Comparison of ENCODE assay signal across 23 cellular contexts in the genomic region with DNA sequence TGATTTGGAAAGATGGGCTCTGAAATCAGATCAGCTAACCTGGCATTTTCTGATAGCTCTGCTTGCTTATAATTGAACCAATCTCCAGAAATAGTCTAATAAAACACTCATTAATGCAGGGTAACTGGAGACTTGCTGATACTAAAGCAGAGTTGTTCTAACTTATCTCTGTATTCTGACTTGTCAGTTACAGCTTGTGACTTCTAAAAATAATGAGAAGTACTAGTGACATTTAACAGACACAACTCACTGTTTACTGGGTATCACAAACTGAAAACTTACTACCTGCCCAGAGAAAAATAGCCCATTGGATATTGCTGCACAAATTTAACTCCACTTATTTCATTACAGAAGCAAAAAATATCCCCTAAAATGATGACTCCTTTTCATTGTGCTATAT. TPM values are rescaled to one million over a fixed set of nuclear protein-coding genes. Genes with fewer than 3 reads are reported as not detected.
DNase-seq lines count a peak whose midpoint lies in the region; ATAC-seq and TF ChIP-seq lines count a peak whose summit lies in the region.
"Had no signal": no experiment of that assay in that cellular context is flagged by ENCODE, and none has a peak within 500 bp of the region (broad histone marks: within the 10 kb centered on the region; RNA-seq: fewer than 3 reads in every experiment).

No MANE protein-coding gene starts in this region.

- TF ChIP-seq POLR2A in gastrocnemius medialis (IDR thresholded peaks at IDR 0.05), result no peak

- intact Hi-C loops in left ventricle myocardium inferior (cut with micrococcal nuclease) (no loop called here), gastrocnemius medialis (cut with DNase I; ENCODE audit: low total_unique reads) (no loop called here)

- no peak for ATAC-seq in central memory CD8-positive, alpha-beta T cell (replicated peaks; ENCODE audit: extremely low read depth, poor library complexity, severe bottlenecking)
- ATAC-seq in gastrocnemius medialis, result peak in 1 of 2 donors; percentile 79
- ATAC-seq: Panc1, SK-N-SH treated with all-trans-retinoic acid at 6 μM for 48 hours had no signal

- no peaks in the 10 kb centered on the region for H3K4me1 Mint-ChIP-seq in activated naive CD4-positive, alpha-beta T cell treated with anti-CD3 and anti-CD28 coated beads, Interleukin-2, amount 50 U/mL, for 24 hours
- H3K4me1 Mint-ChIP-seq in central memory CD8-positive, alpha-beta T cell, result no peaks in the 10 kb centered on the region

- TF ChIP-seq CTCF in left ventricle myocardium inferior (IDR thresholded peaks at IDR 0.05; ENCODE audit: borderline replicate concordance) (no peak), gastrocnemius medialis (IDR thresholded peaks at IDR 0.05 in 4 of 5, conservative IDR thresholded peaks at IDR 0.05 in 1 of 5) (no peak)

- DNase-seq in activated naive CD4-positive, alpha-beta T cell treated with anti-CD3 and anti-CD28 coated beads, Interleukin-2, amount 50 U/mL, for 16 hours, result no peak
- DNase-seq in central memory CD8-positive, alpha-beta T cell (ENCODE audit: low spot score in 2 of 2), result no peak
- DNase-seq in left ventricle myocardium inferior (no peak), gastrocnemius medialis (no peak), SHP77 treated with DMSO at 0.1 percent for 48 hours (lab: John Stamatoyannopoulos, UW) (no peak), NK-92 (lab: John Stamatoyannopoulos, UW; ENCODE audit: unreplicated experiment) (no peak)
- DNase-seq in stimulated activated CD4-positive, alpha-beta T cell treated with anti-CD3 and anti-CD28 coated beads, Interleukin-15, amount 100 ng/mL, for 24 hours, result no peak
- DNase-seq: CD4-positive, alpha-beta T cell; DMS53; GOT3; HFFc6; IMR-90; KG1; MG63; NCI-H2029 treated with DMSO at 0.1 percent for 48 hours; NCI-H226; NCI-H510A had no signal

- H3K4me3 Mint-ChIP-seq in activated naive CD4-positive, alpha-beta T cell treated with anti-CD3 and anti-CD28 coated beads, Interleukin-2, amount 50 U/mL, for 24 hours, result no peak overlapping the region
- H3K4me3 Mint-ChIP-seq in central memory CD8-positive, alpha-beta T cell, result no peak overlapping the region
- H3K4me3 Mint-ChIP-seq: CD4-positive, alpha-beta T cell; HFFc6 had no signal

- H3K4me1 ChIP-seq in left ventricle myocardium inferior, result peaks cover 48% of the 10 kb centered on the region
- H3K4me1 ChIP-seq in gastrocnemius medialis, result peaks cover 8 to 11% of the 10 kb centered on the region in 2 donors
- H3K4me1 ChIP-seq: HAP-1 had no signal

- no peaks in the 10 kb centered on the region for H3K9me3 Mint-ChIP-seq in activated naive CD4-positive, alpha-beta T cell treated with anti-CD3 and anti-CD28 coated beads, Interleukin-2, amount 50 U/mL, for 24 hours
- H3K9me3 Mint-ChIP-seq in central memory CD8-positive, alpha-beta T cell, result no peaks in the 10 kb centered on the region
- H3K9me3 Mint-ChIP-seq: CD4-positive, alpha-beta T cell; HFFc6 had no signal

- H3K27me3 Mint-ChIP-seq in activated naive CD4-positive, alpha-beta T cell treated with anti-CD3 and anti-CD28 coated beads, Interleukin-2, amount 50 U/mL, for 24 hours, result no peaks in the 10 kb centered on the region
- no peaks in the 10 kb centered on the region for H3K27me3 Mint-ChIP-seq in central memory CD8-positive, alpha-beta T cell
- H3K27me3 Mint-ChIP-seq: CD4-positive, alpha-beta T cell had no signal

- H3K27ac ChIP-seq in left ventricle myocardium inferior (replicated peaks) (peak overlapping the region; percentile 86), gastrocnemius medialis (peak overlapping the region; percentile 55 to 74 (median 72))
- H3K27ac ChIP-seq: RWPE1 had no signal

- H3K36me3 ChIP-seq in left ventricle myocardium inferior, result peaks cover 19% of the 10 kb centered on the region
- H3K36me3 ChIP-seq in gastrocnemius medialis, result peaks cover 0 to 47% of the 10 kb centered on the region in 2 donors
- H3K36me3 ChIP-seq: HAP-1 had no signal

- in situ Hi-C loops in gastrocnemius medialis (cut with MboI; ENCODE audit: low sequenced_read_pairs in 4 of 4), result no loop called here

- H3K4me3 ChIP-seq in left ventricle myocardium inferior (no peak overlapping the region), gastrocnemius medialis (no peak overlapping the region)
- H3K4me3 ChIP-seq: BLaER1 treated with 17β-estradiol and CSF1 and Interleukin-3, amounts not matched to agents 10 nM and 100 nM; HAP-1; MG63 had no signal

- peaks cover 2% of the 10 kb centered on the region for H3K36me3 Mint-ChIP-seq in activated naive CD4-positive, alpha-beta T cell treated with anti-CD3 and anti-CD28 coated beads, Interleukin-2, amount 50 U/mL, for 24 hours
- H3K36me3 Mint-ChIP-seq in central memory CD8-positive, alpha-beta T cell (ENCODE audit: insufficient read depth), result peaks cover 26% of the 10 kb centered on the region

- H3K27ac Mint-ChIP-seq in activated naive CD4-positive, alpha-beta T cell treated with anti-CD3 and anti-CD28 coated beads, Interleukin-2, amount 50 U/mL, for 24 hours, result peak overlapping the region; percentile 1
- peak overlapping the region; percentile 72 for H3K27ac Mint-ChIP-seq in central memory CD8-positive, alpha-beta T cell (ENCODE audit: low read depth)
- H3K27ac Mint-ChIP-seq: CD4-positive, alpha-beta T cell; HFFc6 had no signal

- H3K9me3 ChIP-seq in left ventricle myocardium inferior (replicated peaks) (no peaks in the 10 kb centered on the region), gastrocnemius medialis (no peaks in the 10 kb centered on the region)
- H3K9me3 ChIP-seq: BLaER1 treated with 17β-estradiol and CSF1 and Interleukin-3, amounts not matched to agents 10 nM and 100 nM; HAP-1; MG63 had no signal

- H3K27me3 ChIP-seq in left ventricle myocardium inferior (ENCODE audit: low read depth), result no peaks in the 10 kb centered on the region
- H3K27me3 ChIP-seq in gastrocnemius medialis, result no peaks in the 10 kb centered on the region
- H3K27me3 ChIP-seq: BLaER1 treated with 17β-estradiol and CSF1 and Interleukin-3, amounts not matched to agents 10 nM and 100 nM; MG63 had no signal

RNA-seq across cellular contexts. Expression of a gene that starts 24.0 kb away (rescaled TPM):
- total RNA-seq in left ventricle myocardium inferior (32.2 TPM), gastrocnemius medialis (10 to 100 TPM in 3 of 4 donors, 1 to 10 TPM in 1; 8.4 to 23.2 (median 12.7) TPM)

RNA-seq across cellular contexts. Expression of a gene that starts 54.9 kb away (rescaled TPM):
- total RNA-seq in left ventricle myocardium inferior (78.0 TPM), gastrocnemius medialis (100 to 1,000 TPM; 577 to 774 (median 620) TPM)
